In genomic region chr15:57732526-57733331, GRCh38 we compare ENCODE assay signal across 1 cellular context.
TF ChIP-seq lines count a peak whose summit lies in the region.

No MANE protein-coding gene starts in this region.

TF ChIP-seq in SK-N-SH treated with all-trans-retinoic acid at 6 μM for 48 hours, 23 proteins besides CTCF, POLR2A, EP300 and RAD21 (continued from another document):
- TF ChIP-seq TSHZ2 (CRISPR knock-in tag; IDR thresholded peaks at IDR 0.05) (no peak), TCF4 (CRISPR knock-in tag; IDR thresholded peaks at IDR 0.05; ENCODE audit: borderline replicate concordance) (no peak), PATZ1 (CRISPR knock-in tag; IDR thresholded peaks at IDR 0.05; ENCODE audit: borderline replicate concordance) (no peak), CREB5 (CRISPR knock-in tag; IDR thresholded peaks at IDR 0.05; ENCODE audit: low read depth) (no peak), GLIS3 (CRISPR knock-in tag; IDR thresholded peaks at IDR 0.05) (no peak), CSDC2 (CRISPR knock-in tag; IDR thresholded peaks at IDR 0.05) (no peak), ESRRG (CRISPR knock-in tag; IDR thresholded peaks at IDR 0.05) (no peak), TOX (CRISPR knock-in tag; IDR thresholded peaks at IDR 0.05; ENCODE audit: borderline replicate concordance) (no peak), SNAI2 (CRISPR knock-in tag; IDR thresholded peaks at IDR 0.05) (no peak), ARNTL (CRISPR knock-in tag; IDR thresholded peaks at IDR 0.05; ENCODE audit: borderline replicate concordance, low read depth) (no peak), ISL1 (CRISPR knock-in tag; IDR thresholded peaks at IDR 0.05) (no peak), RARB (CRISPR knock-in tag; IDR thresholded peaks at IDR 0.05) (no peak), PPARA (CRISPR knock-in tag; IDR thresholded peaks at IDR 0.05; ENCODE audit: borderline replicate concordance) (no peak), OSR1 (CRISPR knock-in tag; IDR thresholded peaks at IDR 0.05) (no peak), BACH2 (CRISPR knock-in tag; IDR thresholded peaks at IDR 0.05; ENCODE audit: borderline replicate concordance) (no peak), ZFP3 (CRISPR knock-in tag; IDR thresholded peaks at IDR 0.05) (no peak), ZNF70 (CRISPR knock-in tag; IDR thresholded peaks at IDR 0.05) (no peak)
